In genomic region chr15:45112592-45113379, GRCh38 we compare ENCODE assay signal across 11 cellular contexts. TPM values are rescaled to one million over a fixed set of nuclear protein-coding genes. Genes with fewer than 3 reads are reported as not detected.
DNase-seq lines count a peak whose midpoint lies in the region; ATAC-seq, FAIRE-seq and TF ChIP-seq lines count a peak whose summit lies in the region.
"Had no signal": no experiment of that assay in that cellular context is flagged by ENCODE, and none has a peak within 500 bp of the region (broad histone marks: within the 10 kb centered on the region; RNA-seq: fewer than 3 reads in every experiment).

No MANE protein-coding gene starts in this region.

- DNase-seq in stimulated activated naive CD8-positive, alpha-beta T cell treated with anti-CD3 and anti-CD28 coated beads, Interleukin-15, Interleukin-2, amounts not matched to agents 100 U/mL and 50 U/mL, for 24 hours = no peak
- DNase-seq in ascending aorta (ENCODE audit: low spot score in 2 of 2) (no peak), lower lobe of right lung (no peak), H54 (ENCODE audit: insufficient read length, low spot score) (no peak), GM13977 (ENCODE audit: low spot score) (no peak), lower leg skin (ENCODE audit: low spot score in 2 of 2) (no peak)
- DNase-seq: EL, right lobe of liver had no signal

- H3K27me3 ChIP-seq in ascending aorta (peaks cover 14% of the 10 kb centered on the region), lower lobe of right lung (ENCODE audit: low read depth) (peaks cover 85% of the 10 kb centered on the region)

- no peaks in the 10 kb centered on the region for H3K36me3 ChIP-seq in ascending aorta
- H3K36me3 ChIP-seq in lower lobe of right lung = no peaks in the 10 kb centered on the region
- H3K36me3 ChIP-seq: right lobe of liver had no signal

- H3K36me3 Mint-ChIP-seq in stimulated activated naive CD8-positive, alpha-beta T cell treated with anti-CD3 and anti-CD28 coated beads, Interleukin-15, Interleukin-2, amounts not matched to agents 100 ng/mL and 50 ng/mL, for 24 hours (ENCODE audit: low read depth) = no peaks in the 10 kb centered on the region

- no peak overlapping the region for H3K27ac Mint-ChIP-seq in stimulated activated naive CD8-positive, alpha-beta T cell treated with anti-CD3 and anti-CD28 coated beads, Interleukin-15, Interleukin-2, amounts not matched to agents 100 ng/mL and 50 ng/mL, for 24 hours

- peaks cover 82% of the 10 kb centered on the region for H3K27me3 Mint-ChIP-seq in stimulated activated naive CD8-positive, alpha-beta T cell treated with anti-CD3 and anti-CD28 coated beads, Interleukin-15, Interleukin-2, amounts not matched to agents 100 ng/mL and 50 ng/mL, for 24 hours

- H3K4me1 Mint-ChIP-seq in stimulated activated naive CD8-positive, alpha-beta T cell treated with anti-CD3 and anti-CD28 coated beads, Interleukin-15, Interleukin-2, amounts not matched to agents 100 ng/mL and 50 ng/mL, for 24 hours (ENCODE audit: low read depth) = peaks cover 32% of the 10 kb centered on the region

- H3K27ac ChIP-seq in ascending aorta = no peak overlapping the region
- no peak overlapping the region for H3K27ac ChIP-seq in lower lobe of right lung
- H3K27ac ChIP-seq: right lobe of liver had no signal

- ATAC-seq in stimulated activated naive CD8-positive, alpha-beta T cell treated with anti-CD3 and anti-CD28 coated beads, Interleukin-15, Interleukin-2, amounts not matched to agents 100 U/mL and 50 U/mL, for 24 hours = no peak
- ATAC-seq in lower lobe of right lung (peak in 1 of 2 donors; percentile 1), GM21447 (IDR thresholded peaks at IDR 0.05; ENCODE audit: unreplicated experiment) (no peak)

- intact Hi-C loops in ascending aorta (cut with DNase I) (no loop called here), lower lobe of right lung (cut with DNase I) (no loop called here), lower leg skin (cut with DNase I; ENCODE audit: low total_unique reads) (no loop called here)

- in situ Hi-C loops in GM13977 (cut with MboI; ENCODE audit: low pct_unique_long_range_greater_than_20kb, low sequenced_read_pairs, unreplicated experiment) = no loop called here

- H3K4me1 ChIP-seq in ascending aorta (peaks cover 7 to 18% of the 10 kb centered on the region in 2 donors), lower lobe of right lung (peaks cover 39% of the 10 kb centered on the region)

- H3K9me3 ChIP-seq in ascending aorta = no peaks in the 10 kb centered on the region
- no peaks in the 10 kb centered on the region for H3K9me3 ChIP-seq in lower lobe of right lung
- H3K9me3 ChIP-seq: right lobe of liver had no signal

- TF ChIP-seq CTCF in ascending aorta (IDR thresholded peaks at IDR 0.05) = no peak
- TF ChIP-seq CTCF in lower lobe of right lung (IDR thresholded peaks at IDR 0.05) = no peak
- TF ChIP-seq CTCF in GM13977 (IDR thresholded peaks at IDR 0.05; ENCODE audit: extremely low read depth, insufficient read depth, missing control alignments) = no peak
- TF ChIP-seq CTCF in lower leg skin (IDR thresholded peaks at IDR 0.05) = no peak

- FAIRE-seq in H54 (lab: Jason Lieb, UNC) = no peak

- TF ChIP-seq POLR2A in H54 (IDR thresholded peaks at IDR 0.05; ENCODE audit: low read depth, low read length) (no peak), lower leg skin (IDR thresholded peaks at IDR 0.05) (no peak)

- no peaks in the 10 kb centered on the region for H3K9me3 Mint-ChIP-seq in stimulated activated naive CD8-positive, alpha-beta T cell treated with anti-CD3 and anti-CD28 coated beads, Interleukin-15, Interleukin-2, amounts not matched to agents 100 ng/mL and 50 ng/mL, for 24 hours

- WGBS in lower leg skin, 2 donors = 1% methylated on average over 20 to 30 of the region's 57 CpGs

- peak overlapping the region; percentile 36 to 45 for H3K4me3 ChIP-seq in ascending aorta
- H3K4me3 ChIP-seq in lower lobe of right lung = peak overlapping the region; percentile 21
- no peak overlapping the region for H3K4me3 ChIP-seq in lower leg skin (ENCODE audit: low read depth, poor library complexity, severe bottlenecking)
- H3K4me3 ChIP-seq: right lobe of liver had no signal

- peak overlapping the region; percentile 11 for H3K4me3 Mint-ChIP-seq in stimulated activated naive CD8-positive, alpha-beta T cell treated with anti-CD3 and anti-CD28 coated beads, Interleukin-15, Interleukin-2, amounts not matched to agents 100 ng/mL and 50 ng/mL, for 24 hours

RNA-seq across cellular contexts. Expression of gene DUOX2, which starts 1.2 kb away (rescaled TPM):
- total RNA-seq in ascending aorta = 2.3 TPM
- 4.0 TPM for total RNA-seq in lower lobe of right lung
- total RNA-seq in lower leg skin = 10 to 100 TPM in 1 of 4 donors, 1 to 10 TPM in 3; 3.5 to 11.0 (median 3.9) TPM

RNA-seq across cellular contexts. Expression of gene DUOXA2, which starts 1.3 kb away (rescaled TPM):
- total RNA-seq in ascending aorta (0.32 TPM), lower lobe of right lung (not detected), lower leg skin (not detected)
- total RNA-seq: subcutaneous adipose tissue had no signal

RNA-seq across cellular contexts. Expression of gene DUOXA1, which starts 16.9 kb away (rescaled TPM):
- total RNA-seq in ascending aorta = 4.2 TPM
- 131 TPM for total RNA-seq in lower lobe of right lung
- total RNA-seq in lower leg skin = 100 to 1,000 TPM in 2 of 4 donors, 10 to 100 TPM in 2; 58.1 to 112 (median 99.0) TPM
- total RNA-seq: right lobe of liver had no signal

RNA-seq across cellular contexts. Expression of gene DUOX1, which starts 17.0 kb away (rescaled TPM):
- total RNA-seq in ascending aorta (2.7 TPM), lower lobe of right lung (317 TPM), lower leg skin (100 to 1,000 TPM in 2 of 4 donors, 10 to 100 TPM in 2; 90.1 to 162 (median 114) TPM)

Comparison
In these comparisons a context has a peak if more than half of its experiments do, and no peak if none do; other contexts are left out.
1. RNA of gene DUOXA1, which starts 16.9 kb away (total RNA-seq): 131 TPM in lower lobe of right lung (single experiment) and 58.1 to 112 TPM in lower leg skin; 4.2 TPM in ascending aorta (single experiment); every median in the first group is over 10 times any median in the second.